In the genomic region with DNA sequence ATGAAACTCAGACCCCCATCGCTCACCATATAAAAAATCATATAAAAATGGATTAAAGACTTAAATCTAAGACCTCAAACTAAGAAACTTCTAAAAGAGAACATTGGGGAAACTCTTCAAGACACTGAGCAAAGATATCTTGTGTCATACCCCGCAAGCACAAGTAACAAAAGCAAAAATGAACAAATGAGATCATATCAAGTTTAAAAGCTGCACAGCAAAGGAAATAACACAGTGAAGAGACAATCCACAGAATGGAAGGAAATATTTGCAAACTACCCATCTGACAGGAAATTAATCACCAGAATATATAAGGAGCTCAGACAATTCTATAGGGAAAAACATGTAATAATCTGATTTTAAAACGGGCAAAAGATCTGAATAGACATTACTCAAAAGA, we compare ENCODE assay signal across 5 cellular contexts.
"Had no signal": no experiment of that assay in that cellular context is flagged by ENCODE, and none has a peak within 500 bp of the region (broad histone marks: within the 10 kb centered on the region; RNA-seq: fewer than 3 reads in every experiment).

No MANE protein-coding gene starts in this region.

- DNase-seq: GM23248, GOT3, H9, HCEC 1CT, IMR-90 had no signal
